Comparison of ENCODE assay signal across 1 cellular context in genomic region chr3:187983484-187984124, GRCh38.
TF ChIP-seq lines count a peak whose summit lies in the region.

No MANE protein-coding gene starts in this region.

TF ChIP-seq in HepG2, 621 proteins besides CTCF, POLR2A, EP300 and RAD21 (continued from another document and continues in another):
- TF ChIP-seq ZBED4 (CRISPR knock-in tag; IDR thresholded peaks at IDR 0.05; ENCODE audit: borderline replicate concordance) (peak; percentile 64; the same call in 1 of the 2 replicates), ZNF558 (CRISPR knock-in tag; IDR thresholded peaks at IDR 0.05; ENCODE audit: borderline replicate concordance) (peak; percentile 76; the same call in 1 of the 2 replicates), IKZF1 (IDR thresholded peaks at IDR 0.05) (no peak), CEBPG (CRISPR knock-in tag; IDR thresholded peaks at IDR 0.05) (peak; percentile 7), HMG20B (CRISPR knock-in tag; conservative IDR thresholded peaks at IDR 0.05) (no peak), SRF (IDR thresholded peaks at IDR 0.05; ENCODE audit: low read depth, low read length) (no peak), KAT8 (CRISPR knock-in tag; IDR thresholded peaks at IDR 0.05) (no peak), PHB2 (IDR thresholded peaks at IDR 0.05; ENCODE audit: partially characterized antibody) (no peak), MAFK (conservative IDR thresholded peaks at IDR 0.05 in 1 of 2, IDR thresholded peaks at IDR 0.05 in 1 of 2; ENCODE audit: low read length in 2 of 2) (no peak), RERE (CRISPR knock-in tag; IDR thresholded peaks at IDR 0.05; ENCODE audit: low read depth) (no peak), ZMYM2 (CRISPR knock-in tag; IDR thresholded peaks at IDR 0.05) (peak; percentile 99), ZNF33A (CRISPR knock-in tag; IDR thresholded peaks at IDR 0.05; ENCODE audit: borderline replicate concordance) (peak; percentile 48; the same call in 1 of the 2 replicates), MTF1 (CRISPR knock-in tag; IDR thresholded peaks at IDR 0.05) (no peak), ZNF263 (CRISPR knock-in tag; IDR thresholded peaks at IDR 0.05) (no peak; the same call in 1 of the 2 replicates), PCBP1 (IDR thresholded peaks at IDR 0.05; ENCODE audit: borderline replicate concordance, low read depth, low read length) (no peak), ARHGAP35 (CRISPR knock-in tag; IDR thresholded peaks at IDR 0.05; ENCODE audit: borderline replicate concordance) (no peak; the same call in 1 of the 2 replicates), ZNF20 (CRISPR knock-in tag; IDR thresholded peaks at IDR 0.05) (no peak), ZNF614 (CRISPR knock-in tag; IDR thresholded peaks at IDR 0.05; ENCODE audit: borderline replicate concordance) (peak; percentile 51; the same call in 1 of the 2 replicates), PLRG1 (conservative IDR thresholded peaks at IDR 0.05) (no peak), ZSCAN25 (CRISPR knock-in tag; IDR thresholded peaks at IDR 0.05) (0 out of 2 replicates have a peak, but pooled peaks have one; percentile 20), ZNF644 (CRISPR knock-in tag; IDR thresholded peaks at IDR 0.05; ENCODE audit: low read depth) (peak; percentile 87), ISL2 (CRISPR knock-in tag; IDR thresholded peaks at IDR 0.05) (peak; percentile 86), ZNF354B (CRISPR knock-in tag; IDR thresholded peaks at IDR 0.05) (no peak), ZNF224 (CRISPR knock-in tag; IDR thresholded peaks at IDR 0.05) (0 out of 2 replicates have a peak, but pooled peaks have one; percentile 55), SNAPC2 (CRISPR knock-in tag; IDR thresholded peaks at IDR 0.05) (0 out of 2 replicates have a peak, but pooled peaks have one; percentile 25), ZFP36L1 (CRISPR knock-in tag; IDR thresholded peaks at IDR 0.05) (peak; percentile 48; the same call in 1 of the 2 replicates), SOX5 (CRISPR knock-in tag; IDR thresholded peaks at IDR 0.05; ENCODE audit: borderline replicate concordance) (peak; percentile 70), ZXDC (CRISPR knock-in tag; IDR thresholded peaks at IDR 0.05) (no peak), NKX3-1 (CRISPR knock-in tag; IDR thresholded peaks at IDR 0.05) (0 out of 2 replicates have a peak, but pooled peaks have one; percentile 58), ZNF430 (CRISPR knock-in tag; IDR thresholded peaks at IDR 0.05) (no peak; the same call in 1 of the 2 replicates), REL (CRISPR knock-in tag; conservative IDR thresholded peaks at IDR 0.05) (no peak), ZFYVE20 (CRISPR knock-in tag; IDR thresholded peaks at IDR 0.05; ENCODE audit: borderline replicate concordance, low read depth) (no peak), AHDC1 (CRISPR knock-in tag; IDR thresholded peaks at IDR 0.05; ENCODE audit: borderline replicate concordance) (peak; percentile 93; the same call in 1 of the 2 replicates), NBN (conservative IDR thresholded peaks at IDR 0.05) (no peak), SCMH1 (CRISPR knock-in tag; IDR thresholded peaks at IDR 0.05; ENCODE audit: borderline replicate concordance) (no peak), NFIC (IDR thresholded peaks at IDR 0.05; ENCODE audit: low read length) (peak; percentile 67; the same call in 1 of the 2 replicates), RELA (CRISPR knock-in tag; IDR thresholded peaks at IDR 0.05) (no peak), LCORL (IDR thresholded peaks at IDR 0.05) (no peak), LCORL (CRISPR knock-in tag; IDR thresholded peaks at IDR 0.05) (peak; percentile 86), HNRNPH1 (optimal IDR thresholded peaks at IDR 0.05; ENCODE audit: low read depth, low read length) (no peak), PAXIP1 (CRISPR knock-in tag; conservative IDR thresholded peaks at IDR 0.05) (peak; percentile 81), KLF9 (CRISPR knock-in tag; IDR thresholded peaks at IDR 0.05; ENCODE audit: low read depth) (peak; percentile 67; the same call in 1 of the 2 replicates), ARNT2 (CRISPR knock-in tag; IDR thresholded peaks at IDR 0.05; ENCODE audit: low read depth) (no peak), ZNF331 (CRISPR knock-in tag; IDR thresholded peaks at IDR 0.05) (peak; percentile 15; the same call in 1 of the 2 replicates)
